In genomic region chr11:119513806-119514170, GRCh38 we compare ENCODE assay signal across 22 cellular contexts.
DNase-seq lines count a peak whose midpoint lies in the region; ATAC-seq and TF ChIP-seq lines count a peak whose summit lies in the region.
"Had no signal": no experiment of that assay in that cellular context is flagged by ENCODE, and none has a peak within 500 bp of the region (broad histone marks: within the 10 kb centered on the region; RNA-seq: fewer than 3 reads in every experiment).

No MANE protein-coding gene starts in this region.

- no peaks in the 10 kb centered on the region for H3K79me2 ChIP-seq in neural progenitor cell (ENCODE audit: low read depth)

- H3K36me3 ChIP-seq in BLaER1 treated with 17β-estradiol and CSF1 and Interleukin-3, amounts not matched to agents 10 nM and 100 nM: no peaks in the 10 kb centered on the region
- H3K36me3 ChIP-seq in SJCRH30 (no peaks in the 10 kb centered on the region), neural progenitor cell (no peaks in the 10 kb centered on the region)
- H3K36me3 ChIP-seq: BE2C had no signal

- no peak overlapping the region for H3K27ac ChIP-seq in BLaER1 treated with 17β-estradiol and CSF1 and Interleukin-3, amounts not matched to agents 10 nM and 100 nM
- H3K27ac ChIP-seq in SJCRH30 (no peak overlapping the region; the same call in 1 of the 2 replicates), neural progenitor cell (no peak overlapping the region)
- H3K27ac ChIP-seq: A549, C4-2B had no signal

- no peak for TF ChIP-seq POLR2A in erythroblast (IDR thresholded peaks at IDR 0.05; ENCODE audit: low read length)

- H3K4me3 ChIP-seq in BLaER1 treated with 17β-estradiol and CSF1 and Interleukin-3, amounts not matched to agents 10 nM and 100 nM: no peak overlapping the region
- H3K4me3 ChIP-seq in SJCRH30 (no peak overlapping the region), neural progenitor cell (no peak overlapping the region)
- H3K4me3 ChIP-seq: A549, GM23338 had no signal

- peak overlapping the region in 10 of 11 experiments; percentile 11 to 85 (median 77); a peak in 13 of 22 replicates for H3K4me2 ChIP-seq in BLaER1 treated with 17β-estradiol and CSF1 and Interleukin-3, amounts not matched to agents 10 nM and 100 nM
- H3K4me2 ChIP-seq in neural progenitor cell: no peak overlapping the region
- H3K4me2 ChIP-seq: A549, GM23338 had no signal

- TF ChIP-seq CTCF in neural progenitor cell (IDR thresholded peaks at IDR 0.05): no peak

- peaks cover 44 to 51% (median 49%) of the 10 kb centered on the region in 10 experiments for H3K4me1 ChIP-seq in BLaER1 treated with 17β-estradiol and CSF1 and Interleukin-3, amounts not matched to agents 10 nM and 100 nM
- peaks cover 47% of the 10 kb centered on the region for H3K4me1 ChIP-seq in SJCRH30
- H3K4me1 ChIP-seq in neural progenitor cell: peaks cover 27% of the 10 kb centered on the region
- H3K4me1 ChIP-seq: Caco-2 had no signal

- peak; percentile 71 to 81 for DNase-seq in SJCRH30
- no peak for DNase-seq in neural progenitor cell (ENCODE audit: low spot score)
- DNase-seq in NCI-H510A treated with DMSO at 0.1 percent for 48 hours (lab: John Stamatoyannopoulos, UW): no peak
- no peak for DNase-seq in erythroblast (lab: John Stamatoyannopoulos, UW)
- DNase-seq: 8988T; ACHN; AML-193; BE2C; Caco-2; CD4-positive, CD25-positive, alpha-beta regulatory T cell; CD8-positive, alpha-beta T cell; DMS153; DND-41; H9; HFFc6 had no signal

- H2AFZ ChIP-seq in neural progenitor cell (replicated peaks): no peak overlapping the region
- H2AFZ ChIP-seq: GM23338 had no signal

- peaks cover 41% of the 10 kb centered on the region for H3K4me1 Mint-ChIP-seq in neural progenitor cell
- H3K4me1 Mint-ChIP-seq: CD4-positive, CD25-positive, alpha-beta regulatory T cell had no signal

- no peaks in the 10 kb centered on the region for H3K27me3 ChIP-seq in BLaER1 treated with 17β-estradiol and CSF1 and Interleukin-3, amounts not matched to agents 10 nM and 100 nM
- H3K27me3 ChIP-seq in SJCRH30 (no peaks in the 10 kb centered on the region), neural progenitor cell (no peaks in the 10 kb centered on the region)
- H3K27me3 ChIP-seq: BE2C had no signal

- H3K27ac Mint-ChIP-seq in neural progenitor cell: peak overlapping the region; percentile 21
- H3K27ac Mint-ChIP-seq: CD4-positive, CD25-positive, alpha-beta regulatory T cell; CD8-positive, alpha-beta T cell; GM23338; HFFc6 had no signal

- no peaks in the 10 kb centered on the region; a peak in 1 of 22 replicates for H4K20me1 ChIP-seq in BLaER1 treated with 17β-estradiol and CSF1 and Interleukin-3, amounts not matched to agents 10 nM and 100 nM
- H4K20me1 ChIP-seq in neural progenitor cell (ENCODE audit: low read depth): peaks cover 4% of the 10 kb centered on the region

- H3K36me3 Mint-ChIP-seq in neural progenitor cell: no peaks in the 10 kb centered on the region
- H3K36me3 Mint-ChIP-seq: CD4-positive, CD25-positive, alpha-beta regulatory T cell; CD8-positive, alpha-beta T cell had no signal

- no peaks in the 10 kb centered on the region for H3F3A ChIP-seq in neural progenitor cell (ENCODE audit: low read depth)

- peaks cover 11% of the 10 kb centered on the region for H3K9me3 Mint-ChIP-seq in neural progenitor cell
- H3K9me3 Mint-ChIP-seq: CD8-positive, alpha-beta T cell; HFFc6 had no signal

- no peak overlapping the region for H3K9ac ChIP-seq in BLaER1 treated with 17β-estradiol and CSF1 and Interleukin-3, amounts not matched to agents 10 nM and 100 nM
- H3K9ac ChIP-seq in neural progenitor cell: no peak overlapping the region

- H3K9me3 ChIP-seq in BLaER1 treated with 17β-estradiol and CSF1 and Interleukin-3, amounts not matched to agents 10 nM and 100 nM (replicated peaks in 1 of 11): peaks cover 0 to 7% (median 0%) of the 10 kb centered on the region in 11 experiments; a peak in 1 of 22 replicates
- H3K9me3 ChIP-seq in SJCRH30 (replicated peaks) (no peaks in the 10 kb centered on the region), neural progenitor cell (ENCODE audit: low read depth) (no peaks in the 10 kb centered on the region)
- H3K9me3 ChIP-seq: A549, BE2C, Caco-2 had no signal

- no peak for ATAC-seq in HG02642 (IDR thresholded peaks at IDR 0.05; ENCODE audit: poor library complexity, unreplicated experiment)
- ATAC-seq in GM21367 (IDR thresholded peaks at IDR 0.05; ENCODE audit: unreplicated experiment): no peak
- ATAC-seq: A549; CD8-positive, alpha-beta T cell; HCT116 had no signal

- H3K27me3 Mint-ChIP-seq in neural progenitor cell (ENCODE audit: insufficient read depth, low read depth): peaks cover 17% of the 10 kb centered on the region
- H3K27me3 Mint-ChIP-seq: CD4-positive, CD25-positive, alpha-beta regulatory T cell had no signal

- H3K4me3 Mint-ChIP-seq in neural progenitor cell: no peak overlapping the region
- H3K4me3 Mint-ChIP-seq: CD4-positive, CD25-positive, alpha-beta regulatory T cell; CD8-positive, alpha-beta T cell; GM23338; H9; HFFc6 had no signal

Comparison
In these comparisons a context has a peak if more than half of its experiments do, and no peak if none do; other contexts are left out.
1. DNase-seq: peak in SJCRH30 (2 of 2); none in neural progenitor cell (single experiment), NCI-H510A treated with DMSO at 0.1 percent for 48 hours (single experiment) and erythroblast (0 of 2).